In genomic region chr7:121941836-121942235, GRCh38 we compare ENCODE assay signal across 19 cellular contexts.
A peak's percentile ranks its signal among the peaks of the same experiment; 100 is the strongest.
DNase-seq lines count a peak whose midpoint lies in the region; ATAC-seq and TF ChIP-seq lines count a peak whose summit lies in the region.
"Had no signal": no experiment of that assay in that cellular context is flagged by ENCODE, and none has a peak within 500 bp of the region (broad histone marks: within the 10 kb centered on the region; RNA-seq: fewer than 3 reads in every experiment).

No MANE protein-coding gene starts in this region.

- H3K27me3 ChIP-seq in mammary epithelial cell (ENCODE audit: insufficient read depth, low read length): no peaks in the 10 kb centered on the region

- no peak for ATAC-seq in activated CD4-positive, alpha-beta T cell treated with anti-CD3 and anti-CD28 coated beads for 36 hours
- ATAC-seq: PC-3 had no signal

- no peaks in the 10 kb centered on the region for H3K9me3 Mint-ChIP-seq in neural crest cell
- H3K9me3 Mint-ChIP-seq in activated CD4-positive, alpha-beta T cell treated with anti-CD3 and anti-CD28 coated beads for 36 hours (ENCODE audit: low read depth): no peaks in the 10 kb centered on the region

- no peak for TF ChIP-seq CTCF in mammary epithelial cell (conservative IDR thresholded peaks at IDR 0.05 in 1 of 2, IDR thresholded peaks at IDR 0.05 in 1 of 2; ENCODE audit: extremely low read depth in 1 of 2, insufficient read depth in 1 of 2, low read depth in 1 of 2, low read length in 2 of 2)
- TF ChIP-seq CTCF in neural crest cell (conservative IDR thresholded peaks at IDR 0.05): no peak

- POLR2A ChIA-PET in activated CD4-positive, alpha-beta T cell treated with anti-CD3 and anti-CD28 coated beads for 36 hours (lab: Charles Lee): no interaction called here

- no peaks in the 10 kb centered on the region for H3K79me2 ChIP-seq in mammary epithelial cell (ENCODE audit: insufficient read depth, low read length)

- peaks cover 71% of the 10 kb centered on the region for H3K4me1 Mint-ChIP-seq in neural crest cell
- no peaks in the 10 kb centered on the region for H3K4me1 Mint-ChIP-seq in activated CD4-positive, alpha-beta T cell treated with anti-CD3 and anti-CD28 coated beads for 36 hours

- CTCF ChIA-PET in mammary epithelial cell (lab: Charles Lee; ENCODE audit: low non-redundant PET): no interaction called here
- CTCF ChIA-PET in activated CD4-positive, alpha-beta T cell treated with anti-CD3 and anti-CD28 coated beads for 36 hours (lab: Charles Lee): no interaction called here

- in situ Hi-C loops in mammary epithelial cell (cut with MboI; ENCODE audit: low sequenced_read_pairs in 2 of 2) (no loop called here), KBM-7 (cut with MboI; ENCODE audit: low pct_unique_long_range_greater_than_20kb, low sequenced_read_pairs) (no loop called here)

- no peaks in the 10 kb centered on the region for H4K20me1 ChIP-seq in mammary epithelial cell (ENCODE audit: insufficient read depth, low read length)

- H3K4me2 ChIP-seq in mammary epithelial cell (ENCODE audit: insufficient read depth, low read depth, low read length): no peak overlapping the region

- intact Hi-C loops in mammary epithelial cell (cut with micrococcal nuclease): no loop called here
- intact Hi-C loops in activated CD4-positive, alpha-beta T cell treated with anti-CD3 and anti-CD28 coated beads for 36 hours (cut with DNase I, micrococcal nuclease): no loop called here

- H3K36me3 Mint-ChIP-seq in neural crest cell (ENCODE audit: low read depth): peaks cover 15% of the 10 kb centered on the region
- no peaks in the 10 kb centered on the region for H3K36me3 Mint-ChIP-seq in activated CD4-positive, alpha-beta T cell treated with anti-CD3 and anti-CD28 coated beads for 36 hours (ENCODE audit: low read depth)
- H3K36me3 Mint-ChIP-seq: IgD-negative memory B cell had no signal

- H3K27me3 Mint-ChIP-seq in neural crest cell (ENCODE audit: low read depth): no peaks in the 10 kb centered on the region
- H3K27me3 Mint-ChIP-seq in activated CD4-positive, alpha-beta T cell treated with anti-CD3 and anti-CD28 coated beads for 36 hours: no peaks in the 10 kb centered on the region
- H3K27me3 Mint-ChIP-seq: IgD-negative memory B cell had no signal

- no peak overlapping the region for H3K9ac ChIP-seq in mammary epithelial cell (ENCODE audit: insufficient read depth, low read length)

- peak overlapping the region; percentile 9 for H3K27ac Mint-ChIP-seq in neural crest cell (ENCODE audit: unreplicated experiment)
- H3K27ac Mint-ChIP-seq in activated CD4-positive, alpha-beta T cell treated with anti-CD3 and anti-CD28 coated beads for 36 hours: no peak overlapping the region
- H3K27ac Mint-ChIP-seq: IgD-negative memory B cell had no signal

- H3K9me3 ChIP-seq in mammary epithelial cell (replicated peaks; ENCODE audit: insufficient read depth, low read length): no peaks in the 10 kb centered on the region

- BruUV-seq in mammary epithelial cell (replicated peaks; lab: Mats Ljungman, UMichigan): no TSS peak

- dilution Hi-C loops in mammary epithelial cell (cut with HindIII; ENCODE audit: low sequenced_read_pairs): no loop called here

- no peaks in the 10 kb centered on the region for H3K36me3 ChIP-seq in mammary epithelial cell (ENCODE audit: insufficient read depth, low read length)

- H3K4me1 ChIP-seq in mammary epithelial cell (ENCODE audit: insufficient read depth, low read length): peaks cover 25% of the 10 kb centered on the region

- WGBS in mammary epithelial cell (ENCODE audit: low coverage, missing lambda C conversion rate): 3% methylated on average over 2 of the region's 2 CpGs

- peak overlapping the region; percentile 0 for H3K4me3 Mint-ChIP-seq in neural crest cell
- H3K4me3 Mint-ChIP-seq in activated CD4-positive, alpha-beta T cell treated with anti-CD3 and anti-CD28 coated beads for 36 hours: no peak overlapping the region
- H3K4me3 Mint-ChIP-seq: IgD-negative memory B cell had no signal

- peak overlapping the region; percentile 59 for H2AFZ ChIP-seq in mammary epithelial cell (ENCODE audit: low read depth, low read length)

- no peak overlapping the region for H3K4me3 ChIP-seq in mammary epithelial cell (replicated peaks in 1 of 3; ENCODE audit: insufficient read depth in 1 of 3, low read depth in 2 of 3, low read length in 3 of 3)
- H3K4me3 ChIP-seq: SK-N-MC had no signal

- H3K27ac ChIP-seq in mammary epithelial cell (ENCODE audit: insufficient read depth, low read depth, low read length): no peak overlapping the region
- H3K27ac ChIP-seq: 22Rv1, SK-N-MC had no signal

- DNase-seq in NCI-H1105 treated with DMSO at 0.1 percent for 48 hours (lab: John Stamatoyannopoulos, UW) (peak; percentile 61), NCI-H1105 (lab: John Stamatoyannopoulos, UW) (no peak), NCI-H146 treated with DMSO at 0.1 percent for 48 hours (lab: John Stamatoyannopoulos, UW; ENCODE audit: unreplicated experiment) (peak; percentile 65), mammary epithelial cell (no peak), neural crest cell (ENCODE audit: low read depth, low spot score) (no peak), KBM-7 (no peak), glomerular visceral epithelial cell (ENCODE audit: extremely low spot score) (no peak)
- no peak for DNase-seq in activated CD4-positive, alpha-beta T cell treated with anti-CD3 and anti-CD28 coated beads for 36 hours
- DNase-seq: C1 segment of cervical spinal cord, COR-L47, DMS153, EL, H7, NCI-H187 treated with DMSO at 0.1 percent for 48 hours, NCI-H510A, PC-3 had no signal

Comparison
In these comparisons a context has a peak if more than half of its experiments do, and no peak if none do; other contexts are left out.
1. DNase-seq: peak in NCI-H1105 treated with DMSO at 0.1 percent for 48 hours (single experiment) and NCI-H146 treated with DMSO at 0.1 percent for 48 hours (single experiment); none in NCI-H1105 (single experiment), mammary epithelial cell (single experiment), neural crest cell (single experiment), KBM-7 (single experiment), glomerular visceral epithelial cell (single experiment) and activated CD4-positive, alpha-beta T cell treated with anti-CD3 and anti-CD28 coated beads for 36 hours (single experiment).